16 cellular contexts compared by ENCODE assay signal in the genomic region with DNA sequence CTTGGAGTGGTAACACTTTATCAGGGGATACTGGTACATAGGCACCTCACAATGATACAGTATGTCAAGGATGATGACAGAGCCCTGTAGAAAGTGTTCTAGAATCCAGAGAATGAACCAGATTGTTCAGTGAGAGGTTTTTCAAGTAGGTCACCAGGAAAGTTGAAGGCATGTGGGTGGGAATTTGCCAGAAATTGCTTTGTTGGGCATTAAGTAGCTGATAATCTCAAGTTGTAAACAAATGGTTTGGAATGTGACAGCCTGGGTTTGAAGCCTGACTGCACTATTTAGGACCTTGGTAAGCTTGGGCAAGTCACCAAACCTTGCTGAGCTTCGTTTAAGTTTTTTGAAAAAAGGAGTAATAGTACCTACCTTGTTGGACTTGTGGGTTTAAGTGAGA. TPM values are rescaled to one million over a fixed set of nuclear protein-coding genes. Genes with fewer than 3 reads are reported as not detected.
A peak's percentile ranks its signal among the peaks of the same experiment; 100 is the strongest.
DNase-seq lines count a peak whose midpoint lies in the region; FAIRE-seq and TF ChIP-seq lines count a peak whose summit lies in the region.
"Had no signal": no experiment of that assay in that cellular context is flagged by ENCODE, and none has a peak within 500 bp of the region (broad histone marks: within the 10 kb centered on the region; RNA-seq: fewer than 3 reads in every experiment).

No MANE protein-coding gene starts in this region.

- H3K36me3 Mint-ChIP-seq in T-helper 2 cell treated with Interferon-gamma antibody and Interleukin-4, amounts not matched to agents 5 μg/mL and 100 μg/mL, for 36 hours (ENCODE audit: low read depth), result no peaks in the 10 kb centered on the region
- H3K36me3 Mint-ChIP-seq: CD14-positive monocyte had no signal

- H3K27me3 Mint-ChIP-seq in T-helper 2 cell treated with Interferon-gamma antibody and Interleukin-4, amounts not matched to agents 5 μg/mL and 100 μg/mL, for 36 hours (ENCODE audit: low read depth), result no peaks in the 10 kb centered on the region

- no peak overlapping the region for H3K4me2 ChIP-seq in trophoblast cell (ENCODE audit: low read length)
- H3K4me2 ChIP-seq: BLaER1 had no signal

- H2BK12ac ChIP-seq in trophoblast cell (ENCODE audit: low read length), result no peak overlapping the region

- H3K18ac ChIP-seq in trophoblast cell (ENCODE audit: low read length), result no peak overlapping the region

- H3K4me3 ChIP-seq in trophoblast cell (ENCODE audit: low read depth, low read length), result no peak overlapping the region
- H3K4me3 ChIP-seq: BLaER1, GM12878, GM23248, HAP-1 had no signal

- WGBS in trophoblast cell (ENCODE audit: extremely low coverage, insufficient coverage, insufficient read length), result no CpG with 5 or more reads among the region's 1 CpG

- no peak overlapping the region for H4K91ac ChIP-seq in trophoblast cell (ENCODE audit: low read depth, low read length)

- no peak for FAIRE-seq in GM12891 (lab: Jason Lieb, UNC)
- FAIRE-seq: GM12878 had no signal

- no peak overlapping the region for H2BK120ac ChIP-seq in trophoblast cell (ENCODE audit: insufficient read depth, low read length, poor library complexity)

- no peak overlapping the region for H3K14ac ChIP-seq in trophoblast cell (ENCODE audit: low read length)

- H3K4me1 ChIP-seq in trophoblast cell (ENCODE audit: control insufficient read depth in 1 of 2, insufficient read depth in 2 of 2, low read length in 2 of 2), result no peaks in the 10 kb centered on the region
- H3K4me1 ChIP-seq: BLaER1, HAP-1 had no signal

- H3K4me3 Mint-ChIP-seq in T-helper 2 cell treated with Interferon-gamma antibody and Interleukin-4, amounts not matched to agents 5 μg/mL and 100 μg/mL, for 36 hours, result no peak overlapping the region
- H3K4me3 Mint-ChIP-seq: CD14-positive monocyte; CD4-positive, alpha-beta memory T cell had no signal

- H3K79me2 ChIP-seq in trophoblast cell (ENCODE audit: control insufficient read depth, insufficient read depth, low read length, poor library complexity), result no peaks in the 10 kb centered on the region

- H2AFZ ChIP-seq in trophoblast cell (ENCODE audit: insufficient read depth, low read length, poor library complexity), result no peak overlapping the region
- H2AFZ ChIP-seq: GM23248 had no signal

- H4K12ac ChIP-seq in trophoblast cell (ENCODE audit: low read depth, low read length), result no peak overlapping the region

- peaks cover 16% of the 10 kb centered on the region for H3K9me3 Mint-ChIP-seq in T-helper 2 cell treated with Interferon-gamma antibody and Interleukin-4, amounts not matched to agents 5 μg/mL and 100 μg/mL, for 36 hours

- no peaks in the 10 kb centered on the region for H3K79me1 ChIP-seq in trophoblast cell (ENCODE audit: low read length)

- TF ChIP-seq POLR2A in GM12891 (IDR thresholded peaks at IDR 0.05; ENCODE audit: low read depth, low read length), result no peak

- no peak overlapping the region for H2AK5ac ChIP-seq in trophoblast cell (ENCODE audit: low read length)

- DNase-seq in M059J (ENCODE audit: low read depth), result peak; percentile 23
- DNase-seq in iris pigment epithelial cell (ENCODE audit: low read depth), result peak; percentile 22
- peak in 1 of 2 donors; percentile 50 for DNase-seq in trophoblast cell
- no peak for DNase-seq in ACHN
- no peak for DNase-seq in SHP77 treated with DMSO at 0.1 percent for 48 hours (lab: John Stamatoyannopoulos, UW)
- DNase-seq in T-helper 2 cell treated with Interferon-gamma antibody and Interleukin-4, amounts not matched to agents 5 μg/mL and 100 μg/mL, for 36 hours (ENCODE audit: low spot score), result no peak
- no peak for DNase-seq in GM12891 (ENCODE audit: insufficient read length, low spot score)
- DNase-seq: AML-193; CD4-positive, alpha-beta memory T cell; DMS153; DMS79; GM23248 had no signal

- H3K4ac ChIP-seq in trophoblast cell (ENCODE audit: low read depth, low read length), result no peak overlapping the region

- no peak overlapping the region for H3K23ac ChIP-seq in trophoblast cell (ENCODE audit: low read length)

- H3K27me3 ChIP-seq in trophoblast cell (ENCODE audit: insufficient read depth, low read length), result no peaks in the 10 kb centered on the region
- H3K27me3 ChIP-seq: BLaER1 had no signal

- H4K8ac ChIP-seq in trophoblast cell (ENCODE audit: low read depth, low read length), result no peak overlapping the region

- H3K9me3 ChIP-seq in trophoblast cell (ENCODE audit: insufficient read depth, low read depth, low read length), result no peaks in the 10 kb centered on the region
- H3K9me3 ChIP-seq: BLaER1, HAP-1 had no signal

- no peak overlapping the region for H3K27ac Mint-ChIP-seq in T-helper 2 cell treated with Interferon-gamma antibody and Interleukin-4, amounts not matched to agents 5 μg/mL and 100 μg/mL, for 36 hours
- H3K27ac Mint-ChIP-seq: CD4-positive, alpha-beta memory T cell had no signal

- H3K27ac ChIP-seq in trophoblast cell (ENCODE audit: low read depth, low read length), result no peak overlapping the region
- H3K27ac ChIP-seq: BLaER1, GM23248 had no signal

- peaks cover 2% of the 10 kb centered on the region for H3K4me1 Mint-ChIP-seq in T-helper 2 cell treated with Interferon-gamma antibody and Interleukin-4, amounts not matched to agents 5 μg/mL and 100 μg/mL, for 36 hours (ENCODE audit: low read depth)
- H3K4me1 Mint-ChIP-seq: CD4-positive, alpha-beta memory T cell had no signal

- peak overlapping the region; percentile 38 for H3K9ac ChIP-seq in trophoblast cell (ENCODE audit: low read length)
- H3K9ac ChIP-seq: BLaER1, GM23248 had no signal

- in situ Hi-C loops in ACHN (cut with HindIII; ENCODE audit: low pct_ligation_motif_present, low pct_unique_long_range_greater_than_20kb, low sequenced_read_pairs), result no loop called here

- no peaks in the 10 kb centered on the region for H3K36me3 ChIP-seq in trophoblast cell (ENCODE audit: control insufficient read depth in 1 of 2, insufficient read depth in 2 of 2, low read length in 2 of 2)
- H3K36me3 ChIP-seq: BLaER1, HAP-1 had no signal

- H2BK5ac ChIP-seq in trophoblast cell (ENCODE audit: low read depth, low read length, poor library complexity), result no peak overlapping the region

TF ChIP-seq in GM12891, 5 proteins besides CTCF, POLR2A, EP300 and RAD21:
- no peak for TF ChIP-seq POU2F2 (IDR thresholded peaks at IDR 0.05; ENCODE audit: low read depth, low read length)
- no peak for TF ChIP-seq POLR2AphosphoS5 (IDR thresholded peaks at IDR 0.05; ENCODE audit: low read depth, low read length)
- TF ChIP-seq PAX5 (IDR thresholded peaks at IDR 0.05; ENCODE audit: insufficient read depth, low read length, severe bottlenecking), result no peak
- TF ChIP-seq SPI1 (IDR thresholded peaks at IDR 0.05; ENCODE audit: low read depth, low read length), result no peak
- no peak for TF ChIP-seq TAF1 (IDR thresholded peaks at IDR 0.05; ENCODE audit: low read depth, low read length)

RNA-seq across cellular contexts. Expression of a gene that starts 12.5 kb away (rescaled TPM):
- total RNA-seq in M059J (2014; rRNA removed; shearing (Covaris generic)), result 54.6 and 62.8 TPM in 2 replicates
- polyA plus RNA-seq in trophoblast cell (2013), result 1.5 TPM in 2 replicates
- polyA plus RNA-seq in GM12891 (2012; ENCODE audit: low read depth, missing spikeins), result 0.44 TPM
- polyA plus RNA-seq: CD14-positive monocyte had no signal

RNA-seq across cellular contexts. Expression of a gene that starts 30.5 kb away (rescaled TPM):
- 75.3 and 77.8 TPM in 2 replicates for total RNA-seq in M059J (2014; rRNA removed; shearing (Covaris generic))
- 28.2 and 29.0 TPM in 2 replicates for polyA plus RNA-seq in trophoblast cell (2013)
- polyA plus RNA-seq in GM12891 (2012; ENCODE audit: low read depth, missing spikeins), result 14.5 TPM

Comparison
In these comparisons a context has a peak if more than half of its experiments do, and no peak if none do; other contexts are left out.
1. DNase-seq: peak in M059J (single experiment) and iris pigment epithelial cell (single experiment); none in ACHN (single experiment), SHP77 treated with DMSO at 0.1 percent for 48 hours (single experiment), T-helper 2 cell treated with Interferon-gamma antibody and Interleukin-4, amounts not matched to agents 5 μg/mL and 100 μg/mL, for 36 hours (single experiment) and GM12891 (single experiment).